Comparison of ENCODE assay signal across 8 cellular contexts in genomic region chr1:204362984-204363334, GRCh38. TPM values are rescaled to one million over a fixed set of nuclear protein-coding genes. Genes with fewer than 3 reads are reported as not detected.
DNase-seq lines count a peak whose midpoint lies in the region; ATAC-seq and TF ChIP-seq lines count a peak whose summit lies in the region.

No MANE protein-coding gene starts in this region.

- H3K4me3 Mint-ChIP-seq in GM23338, result no peak overlapping the region
- peak overlapping the region; percentile 30 for H3K4me3 Mint-ChIP-seq in activated CD4-positive, alpha-beta memory T cell treated with anti-CD3 and anti-CD28 coated beads for 36 hours

- no peak overlapping the region for H3K27ac ChIP-seq in GM23338 (ENCODE audit: low read depth)
- H3K27ac ChIP-seq in left ventricle myocardium inferior (replicated peaks), result peak overlapping the region; percentile 88

- peaks cover 19% of the 10 kb centered on the region for H3K27me3 Mint-ChIP-seq in GM23338 (ENCODE audit: insufficient read depth, low read depth, poor library complexity)
- peaks cover 8% of the 10 kb centered on the region for H3K27me3 Mint-ChIP-seq in activated CD4-positive, alpha-beta memory T cell treated with anti-CD3 and anti-CD28 coated beads for 36 hours

- H3K36me3 ChIP-seq in GM23338 (ENCODE audit: insufficient read depth) (no peaks in the 10 kb centered on the region), left ventricle myocardium inferior (no peaks in the 10 kb centered on the region), skeletal muscle satellite cell (ENCODE audit: insufficient read depth, low read length) (no peaks in the 10 kb centered on the region)

- H3K9me2 ChIP-seq in GM23338 (ENCODE audit: insufficient read depth), result no peaks in the 10 kb centered on the region

- H3K4me1 ChIP-seq in GM23338 (ENCODE audit: insufficient read depth) (peaks cover 31% of the 10 kb centered on the region), left ventricle myocardium inferior (peaks cover 57% of the 10 kb centered on the region), skeletal muscle satellite cell (ENCODE audit: control insufficient read depth, insufficient read depth, low read length) (peaks cover 22% of the 10 kb centered on the region)

- CTCF ChIA-PET in activated CD4-positive, alpha-beta memory T cell treated with anti-CD3 and anti-CD28 coated beads for 36 hours (lab: Charles Lee), result interaction anchor here (0.6 to 6.6 kb wide), 48 partner anchors 8 to 592 kb away, joined by 3 to 90 read pairs (median 5); partner anchors contain the start of genes GOLT1A and REN

- POLR2A ChIA-PET in activated CD4-positive, alpha-beta memory T cell treated with anti-CD3 and anti-CD28 coated beads for 36 hours (lab: Charles Lee), result no interaction called here

- no peak for DNase-seq in GM23338 (ENCODE audit: low spot score)
- DNase-seq in activated CD4-positive, alpha-beta memory T cell treated with anti-CD3 and anti-CD28 coated beads for 36 hours, result no peak
- no peak for DNase-seq in left ventricle myocardium inferior
- DNase-seq in NCI-H446 treated with DMSO at 0.1 percent for 48 hours (lab: John Stamatoyannopoulos, UW), result no peak
- no peak for DNase-seq in SKM-1 (lab: John Stamatoyannopoulos, UW; ENCODE audit: unreplicated experiment)

- no peaks in the 10 kb centered on the region; the same call in 2 of the 3 replicates for H3K36me3 Mint-ChIP-seq in GM23338 (ENCODE audit: low read depth)
- no peaks in the 10 kb centered on the region for H3K36me3 Mint-ChIP-seq in activated CD4-positive, alpha-beta memory T cell treated with anti-CD3 and anti-CD28 coated beads for 36 hours

- ATAC-seq in GM23338 (no peak), HG02870 (IDR thresholded peaks at IDR 0.05; ENCODE audit: unreplicated experiment) (no peak), GM21825 (IDR thresholded peaks at IDR 0.05; ENCODE audit: unreplicated experiment) (no peak)

- H3K9me3 ChIP-seq in left ventricle myocardium inferior (replicated peaks), result no peaks in the 10 kb centered on the region
- no peaks in the 10 kb centered on the region for H3K9me3 ChIP-seq in skeletal muscle satellite cell (replicated peaks; ENCODE audit: low read length)

- intact Hi-C loops in activated CD4-positive, alpha-beta memory T cell treated with anti-CD3 and anti-CD28 coated beads for 36 hours (cut with micrococcal nuclease), result loop anchor here (1.0 to 5.0 kb wide), 7 partner anchors 41 to 502 kb away; partner anchors contain the start of gene SNRPE
- intact Hi-C loops in left ventricle myocardium inferior (cut with micrococcal nuclease), result loop anchor here (2.0 to 5.0 kb wide), 2 partner anchors 156 to 200 kb away; no protein-coding TSS in a partner anchor

- H3K27me3 ChIP-seq in GM23338 (ENCODE audit: insufficient read depth) (peaks cover 12% of the 10 kb centered on the region; the same call in 1 of the 2 replicates), left ventricle myocardium inferior (ENCODE audit: low read depth) (no peaks in the 10 kb centered on the region), skeletal muscle satellite cell (ENCODE audit: control insufficient read depth, insufficient read depth, low read length) (peaks cover 39% of the 10 kb centered on the region)

- peak overlapping the region; percentile 45 for H3K9ac ChIP-seq in skeletal muscle satellite cell (ENCODE audit: low read depth, low read length)

- H3K4me3 ChIP-seq in GM23338 (peak overlapping the region; percentile 52), left ventricle myocardium inferior (peak overlapping the region; percentile 65), skeletal muscle satellite cell (ENCODE audit: low read length) (peak overlapping the region; percentile 70)

- TF ChIP-seq CTCF in GM23338 (conservative IDR thresholded peaks at IDR 0.05; ENCODE audit: low read depth in 2 of 2) (no peak), left ventricle myocardium inferior (IDR thresholded peaks at IDR 0.05; ENCODE audit: borderline replicate concordance) (no peak)

- H3K4me2 ChIP-seq in GM23338 (peak overlapping the region; percentile 82), skeletal muscle satellite cell (ENCODE audit: low read length) (peak overlapping the region; percentile 92)

- H4K20me1 ChIP-seq in GM23338 (replicated peaks; ENCODE audit: insufficient read depth), result no peaks in the 10 kb centered on the region

- H3K9me3 Mint-ChIP-seq in GM23338, result no peaks in the 10 kb centered on the region
- no peaks in the 10 kb centered on the region for H3K9me3 Mint-ChIP-seq in activated CD4-positive, alpha-beta memory T cell treated with anti-CD3 and anti-CD28 coated beads for 36 hours

- peak overlapping the region; percentile 75 for H2AFZ ChIP-seq in GM23338

- H3K79me2 ChIP-seq in GM23338 (replicated peaks; ENCODE audit: insufficient read depth), result no peaks in the 10 kb centered on the region

- peaks cover 31% of the 10 kb centered on the region for H3K4me1 Mint-ChIP-seq in GM23338
- H3K4me1 Mint-ChIP-seq in activated CD4-positive, alpha-beta memory T cell treated with anti-CD3 and anti-CD28 coated beads for 36 hours (ENCODE audit: low read depth), result peaks cover 26% of the 10 kb centered on the region

- 0 out of 2 replicates have a peak, but pooled peaks cover 3% of the 10 kb centered on the region for H3F3A ChIP-seq in GM23338 (replicated peaks; ENCODE audit: low read depth)

- no peak overlapping the region for H3K27ac Mint-ChIP-seq in GM23338
- H3K27ac Mint-ChIP-seq in activated CD4-positive, alpha-beta memory T cell treated with anti-CD3 and anti-CD28 coated beads for 36 hours, result no peak overlapping the region

TF ChIP-seq in GM23338, 12 proteins besides CTCF, POLR2A, EP300 and RAD21 (continues in another document):
- TF ChIP-seq POLR2AphosphoS5 (IDR thresholded peaks at IDR 0.05; ENCODE audit: low read depth) (no peak), ZNF462 (CRISPR knock-in tag; IDR thresholded peaks at IDR 0.05) (no peak)

RNA-seq across cellular contexts. Expression of gene PLEKHA6, which starts 3.2 kb away (rescaled TPM):
- total RNA-seq in GM23338 (2014; rRNA removed; shearing (Covaris generic)), result 4.3 and 6.2 TPM in 2 replicates
- polyA plus RNA-seq in GM23338 (2016; fragmentation: Nextera tagmentation; extraction: Ambion mirVana), result 2.5 and 2.8 TPM in 2 replicates
- total RNA-seq in activated CD4-positive, alpha-beta memory T cell treated with anti-CD3 and anti-CD28 coated beads for 36 hours, result under 1 TPM; 0.52 to 0.80 TPM
- total RNA-seq in left ventricle myocardium inferior, result 28.8 TPM
- 1.0 and 3.3 TPM in 2 replicates for total RNA-seq in skeletal muscle satellite cell (2012; rRNA removed)

RNA-seq across cellular contexts. Expression of gene PPP1R15B, which starts 48.7 kb away (rescaled TPM):
- 58.4 and 64.3 TPM in 2 replicates for total RNA-seq in GM23338 (2014; rRNA removed; shearing (Covaris generic))
- 16.3 and 17.3 TPM in 2 replicates for polyA plus RNA-seq in GM23338 (2016; fragmentation: Nextera tagmentation; extraction: Ambion mirVana)
- total RNA-seq in activated CD4-positive, alpha-beta memory T cell treated with anti-CD3 and anti-CD28 coated beads for 36 hours, result 10 to 100 TPM; 54.9 to 57.1 TPM
- 20.5 TPM for total RNA-seq in left ventricle myocardium inferior
- 20.8 TPM in 2 replicates for total RNA-seq in skeletal muscle satellite cell (2012; rRNA removed)
